In genomic region chr1:207151920-207152319, GRCh38 we compare ENCODE assay signal across 9 cellular contexts. TPM values are rescaled to one million over a fixed set of nuclear protein-coding genes. Genes with fewer than 3 reads are reported as not detected.
"Had no signal": no experiment of that assay in that cellular context is flagged by ENCODE, and none has a peak within 500 bp of the region (broad histone marks: within the 10 kb centered on the region; RNA-seq: fewer than 3 reads in every experiment).

No MANE protein-coding gene starts in this region.

- ATAC-seq: GM12878 had no signal

- H3K4me3 ChIP-seq: GM12878 had no signal

- FAIRE-seq: G401.6, GM12878, GM12891, GM12892, GM18507, GM19239 had no signal

- DNase-seq: GDM1, GF-D8 had no signal

RNA-seq across cellular contexts. Expression of gene C4BPA, which starts 47.9 kb away (rescaled TPM):
- total RNA-seq: G401 had no signal
- polyA plus RNA-seq: GM12878 had no signal
